In the genomic region with DNA sequence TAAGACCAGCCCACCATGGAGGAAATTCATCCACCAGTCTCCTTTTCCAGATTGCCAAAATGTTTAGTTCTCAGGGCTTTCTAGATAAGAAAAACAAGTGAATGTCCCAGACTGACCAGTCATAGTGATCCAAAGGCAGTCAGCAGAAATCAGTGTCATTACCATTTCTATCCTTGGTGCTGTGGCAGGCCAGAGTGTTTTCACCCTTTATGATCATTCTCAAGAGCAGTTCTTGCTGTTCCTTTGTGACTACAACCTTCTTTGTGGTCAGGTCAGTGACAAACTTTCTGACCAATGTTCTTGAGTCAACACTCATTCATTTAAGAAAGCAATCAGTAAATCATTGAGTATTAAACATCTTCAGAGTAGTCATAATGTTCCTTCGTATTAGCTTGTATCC, we compare ENCODE assay signal across 33 cellular contexts.
"Had no signal": no experiment of that assay in that cellular context is flagged by ENCODE, and none has a peak within 500 bp of the region (broad histone marks: within the 10 kb centered on the region; RNA-seq: fewer than 3 reads in every experiment).

No MANE protein-coding gene starts in this region.

- H2AFZ ChIP-seq: hepatocyte had no signal

- H3K27me3 Mint-ChIP-seq: brain had no signal

- H3K4me1 Mint-ChIP-seq: brain; stimulated activated naive B cell treated with anti-CD40 and anti-IgM and Interleukin-4, amounts not matched to agents 10 μg/mL and 1 μg/mL and 100 μg/mL, for 72 hours had no signal

- ATAC-seq: effector memory CD8-positive, alpha-beta T cell; gastrocnemius medialis; left cardiac atrium; left ventricle myocardium superior; sciatic nerve; stimulated activated naive B cell treated with anti-CD40 and anti-IgM and Interleukin-4, amounts not matched to agents 10 μg/mL and 1 μg/mL and 100 μg/mL, for 72 hours; upper lobe of right lung had no signal

- H3K27me3 ChIP-seq: ascending aorta, cardiac muscle cell, gastrocnemius medialis, hepatocyte, stomach, suprapubic skin, tibial artery had no signal

- H3K4me3 ChIP-seq: ascending aorta, cardiac muscle cell, coronary artery, dorsolateral prefrontal cortex, gastrocnemius medialis, hepatocyte, stomach, suprapubic skin, tibial artery, upper lobe of right lung had no signal

- H3K27ac Mint-ChIP-seq: activated CD4-positive, alpha-beta memory T cell treated with anti-CD3 and anti-CD28 coated beads for 36 hours; activated T-helper 1 cell treated with anti-CD3 and anti-CD28 coated beads, Interleukin-12 subunit alpha, Interleukin-12 subunit beta, Interleukin-2, Interleukin-4 antibody, amounts not matched to agents 30 ng/mL and 10 ng/mL and 1 ng/mL, durations not matched to agents 14 hours and 24 hours and 36 hours; brain; effector memory CD8-positive, alpha-beta T cell; nephron progenitor cell; progenitor cell of endocrine pancreas; stimulated activated naive B cell treated with anti-CD40 and anti-IgM and Interleukin-4, amounts not matched to agents 10 μg/mL and 1 μg/mL and 100 μg/mL, for 72 hours had no signal

- H3K36me3 ChIP-seq: ascending aorta, cardiac muscle cell, gastrocnemius medialis, neutrophil, stomach, suprapubic skin, tibial artery, upper lobe of right lung had no signal

- H3K27ac ChIP-seq: ascending aorta, cardiac muscle cell, coronary artery, dorsolateral prefrontal cortex, gastrocnemius medialis, hepatocyte, neutrophil, stomach, suprapubic skin, tibial artery, upper lobe of right lung, VCaP had no signal

- H3K9me3 ChIP-seq: ascending aorta, gastrocnemius medialis, neutrophil, stomach, suprapubic skin, tibial artery, upper lobe of right lung had no signal

- H3K9me3 Mint-ChIP-seq: activated CD4-positive, alpha-beta memory T cell treated with anti-CD3 and anti-CD28 coated beads for 36 hours; activated T-helper 1 cell treated with anti-CD3 and anti-CD28 coated beads, Interleukin-12 subunit alpha, Interleukin-12 subunit beta, Interleukin-2, Interleukin-4 antibody, amounts not matched to agents 30 ng/mL and 10 ng/mL and 1 ng/mL, durations not matched to agents 14 hours and 24 hours and 36 hours; brain; effector memory CD8-positive, alpha-beta T cell; nephron progenitor cell; stimulated activated naive B cell treated with anti-CD40 and anti-IgM and Interleukin-4, amounts not matched to agents 10 μg/mL and 1 μg/mL and 100 μg/mL, for 72 hours had no signal

- H3K4me1 ChIP-seq: ascending aorta, gastrocnemius medialis, suprapubic skin, tibial artery, upper lobe of right lung had no signal

- H3K79me2 ChIP-seq: hepatocyte had no signal

- DNase-seq: activated CD4-positive, alpha-beta memory T cell treated with anti-CD3 and anti-CD28 coated beads for 36 hours; activated CD4-positive, alpha-beta T cell treated with anti-CD3 and anti-CD28 coated beads for 48 hours; activated CD8-positive, alpha-beta memory T cell treated with anti-CD3 and anti-CD28 coated beads, Interleukin-2, amount 50 U/mL, for 4 hours; activated gamma-delta T cell; activated naive CD4-positive, alpha-beta T cell treated with anti-CD3 and anti-CD28 coated beads, Interleukin-2, amount 50 U/mL, for 16 hours; activated T-cell treated with anti-CD3 and anti-CD28 coated beads, Interleukin-2, amount 50 U/mL, for 1 hour; dorsolateral prefrontal cortex; effector memory CD8-positive, alpha-beta T cell; erythroblast; gastrocnemius medialis; islet precursor cell; left cardiac atrium; left ventricle myocardium superior; nephron progenitor cell; retina; small intestine; stimulated activated CD4-positive, alpha-beta T cell treated with anti-CD3 and anti-CD28 coated beads, Interleukin-4, amount 100 ng/mL, for 4 hours; stimulated activated CD8-positive, alpha-beta memory T cell treated with anti-CD3 and anti-CD28 coated beads, Interleukin-4, amount 100 ng/mL, for 48 hours; stimulated activated naive B cell treated with anti-CD40 and anti-IgM and Interleukin-4, amounts not matched to agents 10 μg/mL and 1 μg/mL and 100 μg/mL, for 72 hours; stomach; tibial artery; upper lobe of right lung had no signal

- H3K4me2 ChIP-seq: hepatocyte had no signal

- H3K36me3 Mint-ChIP-seq: activated CD4-positive, alpha-beta memory T cell treated with anti-CD3 and anti-CD28 coated beads for 36 hours; brain; stimulated activated naive B cell treated with anti-CD40 and anti-IgM and Interleukin-4, amounts not matched to agents 10 μg/mL and 1 μg/mL and 100 μg/mL, for 72 hours had no signal

- H3K4me3 Mint-ChIP-seq: activated CD4-positive, alpha-beta memory T cell treated with anti-CD3 and anti-CD28 coated beads for 36 hours; activated T-helper 1 cell treated with anti-CD3 and anti-CD28 coated beads, Interleukin-12 subunit alpha, Interleukin-12 subunit beta, Interleukin-2, Interleukin-4 antibody, amounts not matched to agents 30 ng/mL and 10 ng/mL and 1 ng/mL, durations not matched to agents 14 hours and 24 hours and 36 hours; brain; effector memory CD8-positive, alpha-beta T cell; nephron progenitor cell; stimulated activated naive B cell treated with anti-CD40 and anti-IgM and Interleukin-4, amounts not matched to agents 10 μg/mL and 1 μg/mL and 100 μg/mL, for 72 hours had no signal
